Comparison of ENCODE assay signal across 20 cellular contexts in genomic region chr20:17797163-17797562, GRCh38.
DNase-seq lines count a peak whose midpoint lies in the region; ATAC-seq and TF ChIP-seq lines count a peak whose summit lies in the region.
"Had no signal": no experiment of that assay in that cellular context is flagged by ENCODE, and none has a peak within 500 bp of the region (broad histone marks: within the 10 kb centered on the region; RNA-seq: fewer than 3 reads in every experiment).

No MANE protein-coding gene starts in this region.

- intact Hi-C loops in left colon (cut with DNase I, micrococcal nuclease): no loop called here

- H3K4me1 ChIP-seq in CD4-positive, CD25-positive, alpha-beta regulatory T cell (ENCODE audit: control insufficient read depth, insufficient read depth, low read length, poor library complexity, severe bottlenecking): no peaks in the 10 kb centered on the region
- H3K4me1 ChIP-seq in DND-41 (ENCODE audit: insufficient read depth, low read length) (no peaks in the 10 kb centered on the region), SJSA1 (replicated peaks) (peaks cover 26% of the 10 kb centered on the region), foreskin keratinocyte (no peaks in the 10 kb centered on the region)

- peaks cover 10% of the 10 kb centered on the region for H3K27me3 Mint-ChIP-seq in CD4-positive, CD25-positive, alpha-beta regulatory T cell

- TF ChIP-seq CTCF in DND-41 (IDR thresholded peaks at IDR 0.05; ENCODE audit: borderline replicate concordance, extremely low read depth, low read length, poor library complexity, severe bottlenecking) (no peak), foreskin keratinocyte (conservative IDR thresholded peaks at IDR 0.05) (no peak)

- no peak overlapping the region for H3K4me3 ChIP-seq in CD4-positive, CD25-positive, alpha-beta regulatory T cell (ENCODE audit: low read depth, low read length)
- H3K4me3 ChIP-seq in DND-41 (ENCODE audit: low read depth in 1 of 2, low read length in 2 of 2) (no peak overlapping the region), SJSA1 (no peak overlapping the region)
- H3K4me3 ChIP-seq: SK-N-MC had no signal

- H3K36me3 ChIP-seq in CD4-positive, CD25-positive, alpha-beta regulatory T cell (ENCODE audit: control insufficient read depth, insufficient read depth, low read length): no peaks in the 10 kb centered on the region
- H3K36me3 ChIP-seq in DND-41 (ENCODE audit: insufficient read depth, low read length) (no peaks in the 10 kb centered on the region), SJSA1 (no peaks in the 10 kb centered on the region)

- no peak for DNase-seq in CD4-positive, CD25-positive, alpha-beta regulatory T cell
- DNase-seq in DND-41 (peak; percentile 28), SJSA1 (ENCODE audit: low read depth in 1 of 2, low spot score in 2 of 2) (peak in 1 of 2 experiments; percentile 72), left colon (no peak), pons (ENCODE audit: low spot score) (no peak), foreskin keratinocyte (no peak)
- DNase-seq: ACHN, C1 segment of cervical spinal cord, DMS79, H7, Kasumi-1, MM.1S, NCI-H1092 treated with DMSO at 0.1 percent for 48 hours, NCI-H146, NCI-H2081 treated with DMSO at 0.1 percent for 48 hours, NCI-H774, Right ventricle myocardium superior had no signal

- no peak overlapping the region for H3K4me3 Mint-ChIP-seq in CD4-positive, CD25-positive, alpha-beta regulatory T cell

- H3K9ac ChIP-seq in DND-41 (ENCODE audit: low read depth, low read length): no peak overlapping the region

- no peaks in the 10 kb centered on the region for H3K9me3 ChIP-seq in CD4-positive, CD25-positive, alpha-beta regulatory T cell (ENCODE audit: control insufficient read depth in 2 of 2, low read length in 2 of 2)
- H3K9me3 ChIP-seq in DND-41 (ENCODE audit: insufficient read depth, low read length, severe bottlenecking): no peaks in the 10 kb centered on the region
- no peaks in the 10 kb centered on the region for H3K9me3 ChIP-seq in SJSA1 (replicated peaks)

- H2AFZ ChIP-seq in DND-41 (ENCODE audit: low read depth, low read length): no peak overlapping the region

- no peak overlapping the region for H3K27ac ChIP-seq in CD4-positive, CD25-positive, alpha-beta regulatory T cell (ENCODE audit: insufficient read depth, low read length, poor library complexity, severe bottlenecking)
- no peak overlapping the region for H3K27ac ChIP-seq in DND-41 (ENCODE audit: low read length)
- H3K27ac ChIP-seq in SJSA1: peak overlapping the region; percentile 8; the same call in 1 of the 2 replicates
- H3K27ac ChIP-seq in foreskin keratinocyte: no peak overlapping the region
- H3K27ac ChIP-seq: SK-N-MC had no signal

- peaks cover 0 to 5% (median 0%) of the 10 kb centered on the region in 7 donors for H3K9me3 Mint-ChIP-seq in CD4-positive, CD25-positive, alpha-beta regulatory T cell

- H3K4me1 Mint-ChIP-seq in CD4-positive, CD25-positive, alpha-beta regulatory T cell: peaks cover 0 to 1% (median 0%) of the 10 kb centered on the region in 4 donors

- peak overlapping the region in 2 of 3 donors; percentile 14 to 22 for H3K27ac Mint-ChIP-seq in CD4-positive, CD25-positive, alpha-beta regulatory T cell
- H3K27ac Mint-ChIP-seq: IgD-negative memory B cell had no signal

- no peaks in the 10 kb centered on the region for H3K36me3 Mint-ChIP-seq in CD4-positive, CD25-positive, alpha-beta regulatory T cell

- no peak for ATAC-seq in CD4-positive, CD25-positive, alpha-beta regulatory T cell (ENCODE audit: low read depth in 2 of 2)
- peak; percentile 70; the same call in 2 of the 3 replicates for ATAC-seq in DND-41 (ENCODE audit: insufficient read depth, low read depth)
- peak; percentile 76 for ATAC-seq in left colon
- ATAC-seq in GM18498 (IDR thresholded peaks at IDR 0.05; ENCODE audit: unreplicated experiment): no peak
- no peak for ATAC-seq in foreskin keratinocyte

- H4K20me1 ChIP-seq in DND-41 (ENCODE audit: insufficient read depth, low read length): no peaks in the 10 kb centered on the region

- no peak overlapping the region for H3K4me2 ChIP-seq in DND-41 (ENCODE audit: insufficient read depth, low read length)

- no peaks in the 10 kb centered on the region for H3K27me3 ChIP-seq in CD4-positive, CD25-positive, alpha-beta regulatory T cell (ENCODE audit: control insufficient read depth, insufficient read depth, low read length)
- H3K27me3 ChIP-seq in DND-41 (ENCODE audit: insufficient read depth, low read length, poor library complexity) (no peaks in the 10 kb centered on the region), SJSA1 (replicated peaks) (no peaks in the 10 kb centered on the region), foreskin keratinocyte (peaks cover 27% of the 10 kb centered on the region)

- H3K79me2 ChIP-seq in DND-41 (ENCODE audit: insufficient read depth, low read length): no peaks in the 10 kb centered on the region

Comparison
In these comparisons a context has a peak if more than half of its experiments do, and no peak if none do; other contexts are left out.
1. ATAC-seq: peak in DND-41 (single experiment) and left colon (single experiment); none in CD4-positive, CD25-positive, alpha-beta regulatory T cell (0 of 2), GM18498 (single experiment) and foreskin keratinocyte (single experiment).